8 cellular contexts compared by ENCODE assay signal in genomic region chr12:100231873-100232272, GRCh38. TPM values are rescaled to one million over a fixed set of nuclear protein-coding genes. Genes with fewer than 3 reads are reported as not detected.
DNase-seq lines count a peak whose midpoint lies in the region; ATAC-seq, FAIRE-seq and TF ChIP-seq lines count a peak whose summit lies in the region.
"Not testable (repeated sequence)": the region's sequence is repeated elsewhere in the genome, so short reads cannot be mapped to it uniquely, and the experiment has no call there.
"Had no signal": no experiment of that assay in that cellular context is flagged by ENCODE, and none has a peak within 500 bp of the region (broad histone marks: within the 10 kb centered on the region; RNA-seq: fewer than 3 reads in every experiment).

No MANE protein-coding gene starts in this region.

- not testable (repeated sequence) for H3K23ac ChIP-seq in trophoblast cell (ENCODE audit: low read length)

- ATAC-seq in left lobe of liver = peak; percentile 44

- not testable (repeated sequence) for FAIRE-seq in bronchial epithelial cell (lab: Jason Lieb, UNC)

- not testable (repeated sequence) for H3K79me2 ChIP-seq in PC-9 (ENCODE audit: low read depth); trophoblast cell (ENCODE audit: control insufficient read depth, insufficient read depth, low read length, poor library complexity)

- H4K12ac ChIP-seq in trophoblast cell (ENCODE audit: low read depth, low read length) = not testable (repeated sequence)

- H3K4me1 ChIP-seq in PC-9 (replicated peaks; ENCODE audit: insufficient read depth) = peaks cover 78% of the 10 kb centered on the region
- peaks cover 10 to 13% of the 10 kb centered on the region in 2 experiments for H3K4me1 ChIP-seq in trophoblast cell (ENCODE audit: control insufficient read depth in 1 of 2, insufficient read depth in 2 of 2, low read length in 2 of 2)

- not testable (repeated sequence) for H3K27me3 ChIP-seq in PC-9 (ENCODE audit: insufficient read depth, low read depth); bronchial epithelial cell (ENCODE audit: control insufficient read depth, insufficient read depth, low read length); trophoblast cell (ENCODE audit: insufficient read depth, low read length)

- H3K9me3 ChIP-seq in PC-9 (ENCODE audit: insufficient read depth, low read depth); trophoblast cell (ENCODE audit: insufficient read depth, low read depth, low read length): not testable (repeated sequence)

- H3K36me3 ChIP-seq in PC-9 (ENCODE audit: low read depth); bronchial epithelial cell (ENCODE audit: control insufficient read depth, insufficient read depth, low read length); trophoblast cell (ENCODE audit: control insufficient read depth in 1 of 2, insufficient read depth in 2 of 2, low read length in 2 of 2): not testable (repeated sequence)

- H3K18ac ChIP-seq in trophoblast cell (ENCODE audit: low read length) = not testable (repeated sequence)

- not testable (repeated sequence) for H3K4me3 Mint-ChIP-seq in MCF 10A (ENCODE audit: unreplicated experiment)

- H2AK5ac ChIP-seq in trophoblast cell (ENCODE audit: low read length) = not testable (repeated sequence)

- no CpG with 5 or more reads among the region's 3 CpGs for WGBS in trophoblast cell (ENCODE audit: extremely low coverage, insufficient coverage, insufficient read length)

- not testable (repeated sequence) for H3K9me2 ChIP-seq in PC-9 (ENCODE audit: insufficient read depth)

- CTCF ChIA-PET in PC-9 (lab: Charles Lee) = interaction anchor here (0.7 kb wide), 1 partner anchor 36 kb away, joined by 4 read pairs; no protein-coding TSS in a partner anchor
- CTCF ChIA-PET in MCF 10A (lab: Yijun Ruan, JAX) = interaction anchor here (0.7 to 1.1 kb wide), 3 partner anchors 9 to 369 kb away, joined by 3 to 6 read pairs (median 5); no protein-coding TSS in a partner anchor

- not testable (repeated sequence) for H3K4me1 Mint-ChIP-seq in MCF 10A (ENCODE audit: insufficient read depth, unreplicated experiment)

- H2BK120ac ChIP-seq in trophoblast cell (ENCODE audit: insufficient read depth, low read length, poor library complexity) = not testable (repeated sequence)

- H3K79me1 ChIP-seq in trophoblast cell (ENCODE audit: low read length) = peaks cover 13% of the 10 kb centered on the region

- H3K27ac ChIP-seq in PC-9 = peak overlapping the region; percentile 93
- not testable (repeated sequence) for H3K27ac ChIP-seq in trophoblast cell (ENCODE audit: low read depth, low read length)

- not testable (repeated sequence) for TF ChIP-seq CTCF in PC-9 (conservative IDR thresholded peaks at IDR 0.05); MCF 10A (IDR thresholded peaks at IDR 0.05; ENCODE audit: unreplicated experiment); bronchial epithelial cell (IDR thresholded peaks at IDR 0.05; ENCODE audit: insufficient read depth, low read length, severe bottlenecking)

- not testable (repeated sequence) for H3K36me3 Mint-ChIP-seq in MCF 10A (ENCODE audit: insufficient read depth, unreplicated experiment)

- DNase-seq in NCI-H69 (lab: John Stamatoyannopoulos, UW) (peak; percentile 28), PC-9 (peak; percentile 9 to 83), MCF 10A (ENCODE audit: unreplicated experiment) (peak; percentile 75), bronchial epithelial cell (ENCODE audit: low read depth) (peak; percentile 85), fibroblast of gingiva (ENCODE audit: low read depth) (peak; percentile 61), trophoblast cell (peak; percentile 56 to 80)
- not testable (repeated sequence) for DNase-seq in left lobe of liver (ENCODE audit: low spot score)

- not testable (repeated sequence) for H3K9ac ChIP-seq in trophoblast cell (ENCODE audit: low read length)

- H3K14ac ChIP-seq in trophoblast cell (ENCODE audit: low read length) = not testable (repeated sequence)

- H2AFZ ChIP-seq in PC-9 = 0 out of 2 replicates have a peak overlapping the region, but pooled peaks have one; percentile 29
- not testable (repeated sequence) for H2AFZ ChIP-seq in trophoblast cell (ENCODE audit: insufficient read depth, low read length, poor library complexity)

- peak overlapping the region; percentile 46 for H3K4me2 ChIP-seq in PC-9
- not testable (repeated sequence) for H3K4me2 ChIP-seq in trophoblast cell (ENCODE audit: low read length)

- not testable (repeated sequence) for H3K27me3 Mint-ChIP-seq in MCF 10A (ENCODE audit: insufficient read depth, unreplicated experiment)

- H4K91ac ChIP-seq in trophoblast cell (ENCODE audit: low read depth, low read length) = not testable (repeated sequence)

- not testable (repeated sequence) for H3K4ac ChIP-seq in trophoblast cell (ENCODE audit: low read depth, low read length)

- peaks cover 51% of the 10 kb centered on the region for H3F3A ChIP-seq in PC-9 (ENCODE audit: insufficient read depth, low read depth)

- not testable (repeated sequence) for H2BK5ac ChIP-seq in trophoblast cell (ENCODE audit: low read depth, low read length, poor library complexity)

- POLR2A ChIA-PET in PC-9 (lab: Charles Lee; ENCODE audit: unreplicated experiment) = not testable (repeated sequence)
- POLR2A ChIA-PET in MCF 10A (lab: Yijun Ruan, JAX) = interaction anchor here (0.8 to 3.1 kb wide), 4 partner anchors 8 to 40 kb away, joined by 3 to 19 read pairs (median 4); partner anchors contain the start of genes DEPDC4 and SCYL2

- not testable (repeated sequence) for H3K4me3 ChIP-seq in PC-9; bronchial epithelial cell (ENCODE audit: low read depth, low read length); trophoblast cell (ENCODE audit: low read depth, low read length)

- not testable (repeated sequence) for H3K27ac Mint-ChIP-seq in MCF 10A (ENCODE audit: low read depth, unreplicated experiment)

- intact Hi-C loops in PC-9 (cut with micrococcal nuclease; ENCODE audit: unreplicated experiment) = loop anchor here (5.0 to 10.0 kb wide), 3 partner anchors 113 to 503 kb away; no protein-coding TSS in a partner anchor
- intact Hi-C loops in MCF 10A (cut with micrococcal nuclease) = loop anchor here (10.0 kb wide), 1 partner anchor 433 kb away; no protein-coding TSS in a partner anchor

- H3K9me3 Mint-ChIP-seq in MCF 10A (ENCODE audit: unreplicated experiment) = not testable (repeated sequence)

- BruUV-seq in PC-9 (replicated peaks; lab: Mats Ljungman, UMichigan); MCF 10A (replicated peaks; lab: Mats Ljungman, UMichigan): not testable (repeated sequence)

- not testable (repeated sequence) for H2BK12ac ChIP-seq in trophoblast cell (ENCODE audit: low read length)

- not testable (repeated sequence) for H4K20me1 ChIP-seq in PC-9 (ENCODE audit: insufficient read depth)

- not testable (repeated sequence) for H4K8ac ChIP-seq in trophoblast cell (ENCODE audit: low read depth, low read length)

RNA-seq across cellular contexts. Expression of gene ACTR6, which starts 31.3 kb away (rescaled TPM):
- 22.4 and 26.9 TPM in 2 replicates for total RNA-seq in PC-9 (2021)
- total RNA-seq in MCF 10A (2022) = 26.4 and 28.8 TPM in 2 replicates
- total RNA-seq in bronchial epithelial cell = 13.7 and 14.3 TPM in 2 replicates
- 10.2 TPM for total RNA-seq in left lobe of liver
- 19.0 and 19.1 TPM in 2 replicates for polyA plus RNA-seq in trophoblast cell (2013)

RNA-seq across cellular contexts. Expression of gene DEPDC4, which starts 35.0 kb away (rescaled TPM):
- total RNA-seq in PC-9 (2021) (1.8 and 2.9 TPM in 2 replicates), MCF 10A (2022) (0.52 and 1.4 TPM in 2 replicates), bronchial epithelial cell (1.8 and 2.1 TPM in 2 replicates), left lobe of liver (2.5 TPM)
- polyA plus RNA-seq in trophoblast cell (2013) = 2.1 and 2.6 TPM in 2 replicates
- total RNA-seq: CD4-positive, CD25-positive, alpha-beta regulatory T cell had no signal

RNA-seq across cellular contexts. Expression of gene SCYL2, which starts 35.1 kb away (rescaled TPM):
- 31.0 and 41.1 TPM in 2 replicates for total RNA-seq in PC-9 (2021)
- 47.5 and 52.8 TPM in 2 replicates for total RNA-seq in MCF 10A (2022)
- total RNA-seq in bronchial epithelial cell = 29.5 and 49.7 TPM in 2 replicates
- 24.2 TPM for total RNA-seq in left lobe of liver
- 45.1 and 45.6 TPM in 2 replicates for polyA plus RNA-seq in trophoblast cell (2013)
